9 cellular contexts compared by ENCODE assay signal in the genomic region with DNA sequence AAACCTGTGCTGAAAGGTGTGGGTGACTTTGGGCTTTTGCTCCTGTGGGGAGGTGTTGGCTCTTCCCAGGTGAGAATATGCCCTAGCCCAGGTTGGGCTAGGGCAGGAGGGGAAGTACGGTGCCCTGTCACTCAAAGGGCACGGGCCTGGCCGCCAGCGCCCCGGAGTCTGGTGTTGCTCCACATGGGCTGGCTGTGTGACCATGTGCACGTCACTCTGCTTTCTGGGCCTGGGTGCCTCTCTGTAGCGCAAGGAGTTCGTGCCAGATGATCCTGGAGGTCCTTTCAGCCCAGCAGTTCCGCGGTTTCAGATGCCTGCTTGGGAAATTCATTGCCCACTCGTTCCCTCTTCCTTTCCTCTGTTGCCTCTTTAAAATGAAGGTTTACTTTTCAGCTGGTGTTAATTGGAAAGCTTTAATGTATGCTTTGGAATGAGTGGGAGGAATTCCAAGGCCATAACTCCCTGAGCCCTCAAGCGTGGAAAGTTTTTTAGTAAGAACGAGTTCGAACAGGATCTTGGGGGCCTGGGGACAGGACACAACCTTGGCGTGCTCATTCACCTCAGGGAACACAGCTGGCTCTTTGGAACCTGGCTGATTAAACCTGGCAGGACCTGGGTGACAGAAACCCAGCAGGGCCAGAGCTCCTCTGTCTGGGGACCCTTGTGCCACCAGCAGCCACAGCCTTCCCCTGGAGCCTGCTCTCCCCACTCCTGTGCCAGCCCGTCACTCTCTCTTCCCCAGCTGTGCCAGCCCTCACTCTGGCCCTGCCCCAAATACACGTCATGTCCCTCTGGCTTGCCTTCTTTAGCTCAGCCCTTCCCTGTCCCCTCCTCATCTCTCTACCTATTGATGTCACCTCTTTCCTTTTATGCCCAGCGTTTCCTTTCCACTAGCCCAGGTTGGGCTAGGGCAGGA. TPM values are rescaled to one million over a fixed set of nuclear protein-coding genes. Genes with fewer than 3 reads are reported as not detected.
A peak's percentile ranks its signal among the peaks of the same experiment; 100 is the strongest.
DNase-seq lines count a peak whose midpoint lies in the region; ATAC-seq lines count a peak whose summit lies in the region.
"Had no signal": no experiment of that assay in that cellular context is flagged by ENCODE, and none has a peak within 500 bp of the region (broad histone marks: within the 10 kb centered on the region; RNA-seq: fewer than 3 reads in every experiment).

No MANE protein-coding gene starts in this region.

- H3F3A ChIP-seq in GM23248 (ENCODE audit: insufficient read depth) = peaks cover 35% of the 10 kb centered on the region

- intact Hi-C loops in right cardiac atrium (cut with DNase I) = loop anchor here in 1 of 4 donors (5.0 kb wide), 1 partner anchor 43 kb away; a partner anchor contains a TSS

- H3K27ac ChIP-seq in GM23248 (peak overlapping the region; percentile 58), right cardiac atrium (ENCODE audit: low read length) (peak overlapping the region; percentile 64)

- peak; percentile 31 to 69 for ATAC-seq in right cardiac atrium
- ATAC-seq in stimulated activated effector memory CD8-positive, alpha-beta T cell treated with anti-CD3 and anti-CD28 coated beads, Interleukin-12 subunit alpha, Interleukin-12 subunit beta, amount 100 ng/mL, for 72 hours = peak; percentile 30

- 0 out of 2 replicates have a peak overlapping the region, but pooled peaks have one; percentile 20 for H2AFZ ChIP-seq in GM23248

- H3K27ac Mint-ChIP-seq in stimulated activated effector memory CD8-positive, alpha-beta T cell treated with anti-CD3 and anti-CD28 coated beads, Interleukin-12 subunit alpha, Interleukin-12 subunit beta, amount 100 ng/mL, for 72 hours = no peak overlapping the region

- no peaks in the 10 kb centered on the region for H3K79me2 ChIP-seq in GM23248 (ENCODE audit: insufficient read depth)

- in situ Hi-C loops in GM23248 (cut with MboI) = no loop called here
- in situ Hi-C loops in T47D (cut with HindIII; ENCODE audit: low pct_unique_long_range_greater_than_20kb, low sequenced_read_pairs) = no loop called here

- peak overlapping the region; percentile 44 for H3K4me2 ChIP-seq in GM23248 (ENCODE audit: unreplicated experiment)

- no peaks in the 10 kb centered on the region for H3K9me2 ChIP-seq in GM23248 (ENCODE audit: insufficient read depth)

- no peaks in the 10 kb centered on the region for H4K20me1 ChIP-seq in GM23248 (ENCODE audit: insufficient read depth)

- DNase-seq in GM23248 (peak; percentile 79), T47D (ENCODE audit: low read depth in 1 of 2, low spot score in 1 of 2) (peak; percentile 31 to 70), right cardiac atrium (peak; percentile 73 to 85 (median 85)), Ammon's horn (ENCODE audit: low spot score) (no peak), NCI-H2107 treated with DMSO at 0.1 percent for 48 hours (lab: John Stamatoyannopoulos, UW; ENCODE audit: unreplicated experiment) (no peak)
- no peak for DNase-seq in stimulated activated effector memory CD8-positive, alpha-beta T cell treated with anti-CD3 and anti-CD28 coated beads, Interleukin-12 subunit alpha, Interleukin-12 subunit beta, amount 100 ng/mL, for 72 hours (ENCODE audit: low spot score in 2 of 2)
- no peak for DNase-seq in stimulated activated CD4-positive, alpha-beta T cell treated with anti-CD3 and anti-CD28 coated beads, Interleukin-4, amount 100 ng/mL, for 4 hours
- DNase-seq in activated CD4-positive, alpha-beta T cell treated with anti-CD3 and anti-CD28 coated beads for 48 hours = no peak
- DNase-seq: activated CD8-positive, alpha-beta memory T cell treated with anti-CD3 and anti-CD28 coated beads, Interleukin-2, amount 50 U/mL, for 4 hours had no signal

- no peaks in the 10 kb centered on the region for H3K9me3 Mint-ChIP-seq in stimulated activated effector memory CD8-positive, alpha-beta T cell treated with anti-CD3 and anti-CD28 coated beads, Interleukin-12 subunit alpha, Interleukin-12 subunit beta, amount 100 ng/mL, for 72 hours

- peaks cover 46% of the 10 kb centered on the region for H3K4me1 ChIP-seq in GM23248 (ENCODE audit: insufficient read depth)
- H3K4me1 ChIP-seq in right cardiac atrium (ENCODE audit: control insufficient read depth, insufficient read depth, low read length) = peaks cover 36% of the 10 kb centered on the region

- 35 to 44% methylated on average over 18 of the region's 18 CpGs for WGBS in GM23248 (ENCODE audit: low coverage in 1 of 2, low lambda C conversion rate in 2 of 2, missing lambda C conversion rate in 2 of 2), 2 experiments
- 24% methylated on average over 18 of the region's 18 CpGs for WGBS in right cardiac atrium

- no peaks in the 10 kb centered on the region for H3K36me3 Mint-ChIP-seq in stimulated activated effector memory CD8-positive, alpha-beta T cell treated with anti-CD3 and anti-CD28 coated beads, Interleukin-12 subunit alpha, Interleukin-12 subunit beta, amount 100 ng/mL, for 72 hours

- no peak overlapping the region for H3K4me3 Mint-ChIP-seq in stimulated activated effector memory CD8-positive, alpha-beta T cell treated with anti-CD3 and anti-CD28 coated beads, Interleukin-12 subunit alpha, Interleukin-12 subunit beta, amount 100 ng/mL, for 72 hours

- H3K9ac ChIP-seq in GM23248 = peak overlapping the region; percentile 45

- no peaks in the 10 kb centered on the region for H3K36me3 ChIP-seq in GM23248 (ENCODE audit: low read depth)

- no peaks in the 10 kb centered on the region for H3K27me3 ChIP-seq in GM23248 (replicated peaks; ENCODE audit: insufficient read depth)
- H3K27me3 ChIP-seq in right cardiac atrium (ENCODE audit: control insufficient read depth, insufficient read depth) = no peaks in the 10 kb centered on the region

- H3K4me1 Mint-ChIP-seq in stimulated activated effector memory CD8-positive, alpha-beta T cell treated with anti-CD3 and anti-CD28 coated beads, Interleukin-12 subunit alpha, Interleukin-12 subunit beta, amount 100 ng/mL, for 72 hours = peaks cover 19% of the 10 kb centered on the region

- H3K9me3 ChIP-seq in GM23248 (ENCODE audit: low read depth) (no peaks in the 10 kb centered on the region), right cardiac atrium (ENCODE audit: control insufficient read depth, low read length) (no peaks in the 10 kb centered on the region)

- H3K4me3 ChIP-seq in GM23248 (no peak overlapping the region), right cardiac atrium (ENCODE audit: low read length) (no peak overlapping the region)

RNA-seq across cellular contexts. Expression of a gene that starts 42.8 kb away (rescaled TPM):
- total RNA-seq in GM23248 (2014; rRNA removed; shearing (Covaris generic)) = 13.3 and 14.4 TPM in 2 replicates
- polyA plus RNA-seq in GM23248 (2016; fragmentation: Nextera tagmentation; extraction: Ambion mirVana) = 8.0 and 9.5 TPM in 2 replicates
- total RNA-seq in right cardiac atrium = 100 to 1,000 TPM; 151 to 184 (median 172) TPM
- polyA plus RNA-seq in right cardiac atrium = 121 TPM

Comparison
In these comparisons a context has a peak if more than half of its experiments do, and no peak if none do; other contexts are left out.
1. DNase-seq: peak in GM23248 (single experiment), T47D (2 of 2) and right cardiac atrium (3 of 3); none in stimulated activated effector memory CD8-positive, alpha-beta T cell treated with anti-CD3 and anti-CD28 coated beads, Interleukin-12 subunit alpha, Interleukin-12 subunit beta, amount 100 ng/mL, for 72 hours (0 of 2), Ammon's horn (single experiment), NCI-H2107 treated with DMSO at 0.1 percent for 48 hours (single experiment), stimulated activated CD4-positive, alpha-beta T cell treated with anti-CD3 and anti-CD28 coated beads, Interleukin-4, amount 100 ng/mL, for 4 hours (0 of 2) and activated CD4-positive, alpha-beta T cell treated with anti-CD3 and anti-CD28 coated beads for 48 hours (single experiment).